8 cellular contexts compared by ENCODE assay signal in the genomic region with DNA sequence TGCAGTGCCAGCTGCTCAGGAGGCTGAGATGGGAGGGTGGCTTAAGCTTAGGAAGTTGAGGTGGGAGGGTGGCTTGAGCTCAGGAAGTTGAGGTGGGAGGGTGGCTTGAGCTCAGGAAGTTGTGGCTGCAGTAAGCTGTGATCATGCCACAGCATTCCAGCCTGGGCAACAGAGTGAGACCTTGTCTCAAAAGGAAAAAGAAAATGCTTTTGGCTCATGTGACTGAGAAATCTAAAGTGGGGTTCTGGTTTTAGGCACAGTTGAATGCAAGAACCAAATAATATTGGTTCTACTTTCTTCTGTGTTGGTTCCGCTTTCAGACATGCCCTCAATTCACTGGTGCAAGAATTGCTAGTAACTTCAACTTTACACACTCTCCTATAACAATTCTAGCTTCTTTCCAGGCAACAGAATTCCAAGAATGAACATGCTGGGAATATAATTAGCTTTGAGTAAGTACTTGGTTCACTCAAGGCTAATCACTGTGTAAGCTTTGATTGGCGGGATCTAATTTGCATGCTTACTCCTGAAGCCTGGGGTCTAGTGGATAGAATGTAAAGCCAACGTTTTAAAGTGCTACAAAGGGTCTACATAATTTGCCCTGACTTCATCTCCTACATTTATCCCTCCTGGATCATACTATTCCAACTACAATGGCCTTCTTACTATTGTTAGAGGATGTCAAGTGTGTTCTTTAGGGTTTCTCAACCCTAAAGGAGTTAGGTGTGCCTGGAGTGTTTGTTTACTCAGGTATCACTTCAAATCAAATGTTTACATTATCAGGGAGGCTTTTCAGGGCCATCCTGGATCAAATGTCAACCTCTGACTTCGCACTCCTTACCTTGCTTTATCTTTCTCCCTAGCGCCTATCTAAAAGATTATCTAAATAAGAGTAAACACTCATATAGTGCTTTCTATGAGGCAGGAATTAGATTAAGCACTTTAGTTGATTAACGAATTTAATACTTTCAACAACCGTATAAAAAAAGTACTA.
A peak's percentile ranks its signal among the peaks of the same experiment; 100 is the strongest.
DNase-seq lines count a peak whose midpoint lies in the region; ATAC-seq and TF ChIP-seq lines count a peak whose summit lies in the region.

No MANE protein-coding gene starts in this region.

- BruUV-seq in PC-3 (replicated peaks; lab: Mats Ljungman, UMichigan) (no TSS peak), OCI-LY7 (replicated peaks; lab: Mats Ljungman, UMichigan) (no TSS peak)

- CTCF ChIA-PET in PC-3 (lab: Charles Lee) (interaction anchor here (0.6 to 0.7 kb wide), 2 partner anchors 64 to 297 kb away, joined by 3 to 7 read pairs; no protein-coding TSS in a partner anchor), OCI-LY7 (lab: Charles Lee; ENCODE audit: unreplicated experiment) (no interaction called here)

- POLR2A ChIA-PET in PC-3 (lab: Charles Lee; ENCODE audit: unreplicated experiment) (interaction anchor here (0.7 kb wide), 1 partner anchor 94 kb away, joined by 9 read pairs; no protein-coding TSS in a partner anchor), OCI-LY7 (lab: Charles Lee) (no interaction called here)

- H3K9me3 ChIP-seq in PC-3 (ENCODE audit: low read length) (no peaks in the 10 kb centered on the region), OCI-LY7 (ENCODE audit: low read length) (no peaks in the 10 kb centered on the region)

- TF ChIP-seq CTCF in PC-3 (conservative IDR thresholded peaks at IDR 0.05; ENCODE audit: low read depth, low read length) (no peak), OCI-LY7 (conservative IDR thresholded peaks at IDR 0.05; ENCODE audit: low read length) (no peak)

- H3K9me2 ChIP-seq in PC-3 (replicated peaks; ENCODE audit: low read length) (no peaks in the 10 kb centered on the region), OCI-LY7 (ENCODE audit: insufficient read depth, low read length) (no peaks in the 10 kb centered on the region)

- H4K20me1 ChIP-seq in PC-3 (ENCODE audit: low read length) (no peaks in the 10 kb centered on the region), OCI-LY7 (ENCODE audit: insufficient read depth, low read length) (no peaks in the 10 kb centered on the region)

- H3K27ac ChIP-seq in PC-3 (ENCODE audit: low read length) (no peak overlapping the region), OCI-LY7 (ENCODE audit: low read depth, low read length, poor library complexity, severe bottlenecking) (no peak overlapping the region)

- H3K36me3 ChIP-seq in PC-3 (ENCODE audit: low read depth, low read length), result no peaks in the 10 kb centered on the region
- no peaks in the 10 kb centered on the region for H3K36me3 ChIP-seq in OCI-LY7 (ENCODE audit: insufficient read depth, low read length)

- H3K4me2 ChIP-seq in PC-3 (ENCODE audit: low read length), result peak overlapping the region; percentile 12; the same call in 1 of the 2 replicates
- no peak overlapping the region for H3K4me2 ChIP-seq in OCI-LY7 (ENCODE audit: low read length)

- no peaks in the 10 kb centered on the region for H3K27me3 ChIP-seq in PC-3 (ENCODE audit: low read length)

- no peaks in the 10 kb centered on the region for H3F3A ChIP-seq in PC-3 (ENCODE audit: low read length, unreplicated experiment)

- DNase-seq in PC-3, result peak; percentile 36
- DNase-seq in myocyte (ENCODE audit: low read depth), result peak; percentile 13
- DNase-seq in epidermal melanocyte (ENCODE audit: insufficient read length, low spot score), result no peak
- DNase-seq in stimulated activated CD4-positive, alpha-beta T cell treated with anti-CD3 and anti-CD28 coated beads, Interleukin-4, amount 100 ng/mL, for 24 hours, result no peak
- DNase-seq in islet precursor cell, result no peak
- no peak for DNase-seq in OCI-LY7 (ENCODE audit: low spot score)

- intact Hi-C loops in PC-3 (cut with micrococcal nuclease) (no loop called here), OCI-LY7 (cut with micrococcal nuclease; ENCODE audit: unreplicated experiment) (no loop called here)

- no peak overlapping the region for H3K4me3 ChIP-seq in PC-3 (ENCODE audit: low read length)
- no peak overlapping the region for H3K4me3 ChIP-seq in OCI-LY7 (ENCODE audit: low read depth, low read length, poor library complexity, severe bottlenecking)

- ATAC-seq in GM18861 (IDR thresholded peaks at IDR 0.05; ENCODE audit: unreplicated experiment) (peak; percentile 70), HG03103 (IDR thresholded peaks at IDR 0.05; ENCODE audit: low read depth, unreplicated experiment) (peak; percentile 52), PC-3 (peak; percentile 38)

- H3K79me2 ChIP-seq in PC-3 (ENCODE audit: low read length) (no peaks in the 10 kb centered on the region), OCI-LY7 (ENCODE audit: insufficient read depth, low read depth, low read length) (no peaks in the 10 kb centered on the region)

- no peak overlapping the region for H3K9ac ChIP-seq in PC-3 (ENCODE audit: low read length)

- H2AFZ ChIP-seq in PC-3 (ENCODE audit: low read length) (no peak overlapping the region), OCI-LY7 (ENCODE audit: low read length) (no peak overlapping the region)

- H3K4me1 ChIP-seq in PC-3 (ENCODE audit: insufficient read depth, low read length), result peaks cover 24% of the 10 kb centered on the region
- H3K4me1 ChIP-seq in OCI-LY7 (ENCODE audit: insufficient read depth, low read length, poor library complexity, severe bottlenecking), result peaks cover 8% of the 10 kb centered on the region

Comparison
In these comparisons a context has a peak if more than half of its experiments do, and no peak if none do; other contexts are left out.
1. DNase-seq: peak in PC-3 (single experiment) and myocyte (single experiment); none in epidermal melanocyte (single experiment), stimulated activated CD4-positive, alpha-beta T cell treated with anti-CD3 and anti-CD28 coated beads, Interleukin-4, amount 100 ng/mL, for 24 hours (single experiment), islet precursor cell (single experiment) and OCI-LY7 (single experiment).
2. Peak in every context shown above with its lines, with median percentiles within 50 percentile points of each other: ATAC-seq.